In the genomic region with DNA sequence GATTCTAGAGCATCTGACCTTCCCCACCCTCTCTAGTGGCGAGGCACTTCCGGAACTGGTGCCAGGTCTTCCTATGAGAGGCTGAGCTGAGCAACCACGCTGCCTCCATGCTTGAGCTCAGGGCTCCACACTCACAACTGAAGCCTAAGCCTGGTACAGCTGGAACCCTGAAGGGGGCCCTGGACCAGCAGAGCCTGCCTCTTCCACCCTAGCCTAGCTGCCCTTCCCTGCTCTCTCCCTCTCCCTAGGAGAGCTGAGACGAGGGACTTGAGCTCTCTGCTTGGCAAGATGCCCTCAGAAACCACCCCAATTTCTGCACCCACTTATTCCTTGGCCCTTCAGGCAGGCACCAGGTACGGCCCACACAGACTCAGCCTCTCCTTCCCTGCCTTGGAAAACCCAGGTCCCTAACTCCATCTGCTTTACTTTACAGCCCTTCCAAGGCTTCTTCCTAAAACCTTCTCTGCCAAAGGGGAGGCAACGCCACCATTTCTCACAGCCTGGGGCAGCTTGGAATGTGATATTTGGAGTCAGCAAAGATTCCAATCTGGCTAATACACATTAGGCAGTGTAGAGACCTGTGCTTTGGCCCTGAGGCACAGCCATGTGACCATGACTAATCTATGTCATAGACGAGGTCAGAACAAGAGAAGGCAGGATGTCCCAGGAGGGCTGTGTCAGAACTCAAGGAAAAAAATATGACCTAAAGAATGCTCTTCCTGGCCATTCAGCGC, we compare ENCODE assay signal across 8 cellular contexts. TPM values are rescaled to one million over a fixed set of nuclear protein-coding genes. Genes with fewer than 3 reads are reported as not detected.
DNase-seq lines count a peak whose midpoint lies in the region; ATAC-seq, FAIRE-seq and TF ChIP-seq lines count a peak whose summit lies in the region.

No MANE protein-coding gene starts in this region.

- no peak for TF ChIP-seq CTCF in breast epithelium (IDR thresholded peaks at IDR 0.05)

- TF ChIP-seq POLR2A in breast epithelium (IDR thresholded peaks at IDR 0.05) (no peak), GM12891 (IDR thresholded peaks at IDR 0.05; ENCODE audit: low read depth, low read length) (no peak)

- intact Hi-C loops in breast epithelium (cut with DNase I; ENCODE audit: low total_unique reads): no loop called here

- H3K9me3 ChIP-seq in breast epithelium: no peaks in the 10 kb centered on the region

- no peak overlapping the region for H3K4me3 ChIP-seq in breast epithelium

- H3K4me1 ChIP-seq in breast epithelium: peaks cover 0 to 6% of the 10 kb centered on the region in 2 donors

- ATAC-seq in GM18502 (IDR thresholded peaks at IDR 0.05; ENCODE audit: poor library complexity, unreplicated experiment): peak; percentile 66

- FAIRE-seq in GM12891 (lab: Jason Lieb, UNC): no peak

- H3K27me3 ChIP-seq in breast epithelium: no peaks in the 10 kb centered on the region

- H3K36me3 ChIP-seq in breast epithelium: no peaks in the 10 kb centered on the region

- DNase-seq in HT1080 (ENCODE audit: low read depth): peak; percentile 89
- peak; percentile 49 to 64 for DNase-seq in breast epithelium (ENCODE audit: low spot score in 2 of 2)
- peak; percentile 63 to 77 for DNase-seq in lung microvascular endothelial cell (ENCODE audit: low read depth in 2 of 2)
- DNase-seq in stimulated activated CD4-positive, alpha-beta T cell treated with anti-CD3 and anti-CD28 coated beads, Interleukin-15, amount 100 ng/mL, for 24 hours: no peak
- no peak for DNase-seq in COR-L47 (lab: John Stamatoyannopoulos, UW)
- DNase-seq in GM12891 (ENCODE audit: insufficient read length, low spot score): no peak
- DNase-seq in stimulated activated CD8-positive, alpha-beta memory T cell treated with anti-CD3 and anti-CD28 coated beads, Interleukin-4, amount 100 ng/mL, for 48 hours: no peak

- H3K27ac ChIP-seq in breast epithelium: peak overlapping the region; percentile 62 to 70

TF ChIP-seq in GM12891, 5 proteins besides CTCF, POLR2A, EP300 and RAD21:
- TF ChIP-seq POLR2AphosphoS5 (IDR thresholded peaks at IDR 0.05; ENCODE audit: low read depth, low read length) (no peak), POU2F2 (IDR thresholded peaks at IDR 0.05; ENCODE audit: low read depth, low read length) (no peak), PAX5 (IDR thresholded peaks at IDR 0.05; ENCODE audit: insufficient read depth, low read length, severe bottlenecking) (no peak), TAF1 (IDR thresholded peaks at IDR 0.05; ENCODE audit: low read depth, low read length) (no peak), SPI1 (IDR thresholded peaks at IDR 0.05; ENCODE audit: low read depth, low read length) (no peak)
TF ChIP-seq in GM12891: peak in this region for 0.

RNA-seq across cellular contexts. Expression of gene COX7A2L, which starts 18.8 kb away (rescaled TPM):
- 130 and 137 TPM in 2 replicates for total RNA-seq in HT1080 (2014; rRNA removed; shearing (Covaris generic))
- polyA plus RNA-seq in HT1080 (2015; cell fraction: cytosol; rRNA removed): 191 and 204 TPM in 2 replicates
- 68.7 and 75.2 TPM in 2 replicates for polyA plus RNA-seq in HT1080 (2015; cell fraction: nucleus; rRNA removed)
- total RNA-seq in breast epithelium: 100 to 1,000 TPM; 142 to 161 (median 149) TPM
- total RNA-seq in lung microvascular endothelial cell: 128 and 133 TPM in 2 replicates
- polyA plus RNA-seq in GM12891 (2012; ENCODE audit: low read depth, missing spikeins): 165 TPM

Comparison
In these comparisons a context has a peak if more than half of its experiments do, and no peak if none do; other contexts are left out.
1. DNase-seq: peak in HT1080 (single experiment), breast epithelium (2 of 2) and lung microvascular endothelial cell (2 of 2); none in stimulated activated CD4-positive, alpha-beta T cell treated with anti-CD3 and anti-CD28 coated beads, Interleukin-15, amount 100 ng/mL, for 24 hours (single experiment), COR-L47 (single experiment), GM12891 (single experiment) and stimulated activated CD8-positive, alpha-beta memory T cell treated with anti-CD3 and anti-CD28 coated beads, Interleukin-4, amount 100 ng/mL, for 48 hours (single experiment).